Comparison of ENCODE assay signal across 9 cellular contexts in genomic region chr12:19273482-19274330, GRCh38.
DNase-seq lines count a peak whose midpoint lies in the region; FAIRE-seq and TF ChIP-seq lines count a peak whose summit lies in the region.
"Had no signal": no experiment of that assay in that cellular context is flagged by ENCODE, and none has a peak within 500 bp of the region (broad histone marks: within the 10 kb centered on the region; RNA-seq: fewer than 3 reads in every experiment).

No MANE protein-coding gene starts in this region.

- H3K4me3 ChIP-seq in esophagus squamous epithelium: no peak overlapping the region

- H3K4me3 Mint-ChIP-seq in nephron: no peak overlapping the region

- H3K27ac Mint-ChIP-seq in nephron: peak overlapping the region; percentile 13 to 47 (median 28)

- FAIRE-seq in endometrium (lab: Jason Lieb, UNC) (peak; percentile 86), urothelium cell line (lab: Jason Lieb, UNC) (no peak)

- no peaks in the 10 kb centered on the region for H3K4me1 Mint-ChIP-seq in nephron

- TF ChIP-seq POLR2A in esophagus squamous epithelium (IDR thresholded peaks at IDR 0.05): no peak

- DNase-seq in DMS153 treated with DMSO at 0.1 percent for 48 hours (lab: John Stamatoyannopoulos, UW; ENCODE audit: unreplicated experiment) (peak; percentile 90), NCI-H2081 treated with DMSO at 0.1 percent for 48 hours (lab: John Stamatoyannopoulos, UW) (peak; percentile 90), urothelium cell line (ENCODE audit: low spot score) (peak; percentile 84), esophagus squamous epithelium (lab: John Stamatoyannopoulos, UW) (no peak), iPS-NIHi7 (ENCODE audit: extremely low spot score) (no peak)
- DNase-seq in activated CD4-positive, alpha-beta T cell treated with anti-CD3 and anti-CD28 coated beads for 4 hours: peak; percentile 44 to 50

- H3K9me3 Mint-ChIP-seq in nephron: no peaks in the 10 kb centered on the region

- H3K36me3 Mint-ChIP-seq in nephron (ENCODE audit: low read depth): peaks cover 49% of the 10 kb centered on the region

- no peak for TF ChIP-seq CTCF in nephron (IDR thresholded peaks at IDR 0.05; ENCODE audit: unreplicated experiment in 3 of 3)
- TF ChIP-seq CTCF in esophagus squamous epithelium (IDR thresholded peaks at IDR 0.05): no peak

- no peaks in the 10 kb centered on the region for H3K27me3 ChIP-seq in esophagus squamous epithelium
- H3K27me3 ChIP-seq: neutrophil had no signal

- no peak overlapping the region for H3K27ac ChIP-seq in esophagus squamous epithelium
- H3K27ac ChIP-seq: neutrophil had no signal

- 73 to 89% methylated on average over 3 to 4 of the region's 4 CpGs for WGBS in esophagus squamous epithelium, 2 donors

- H3K36me3 ChIP-seq in esophagus squamous epithelium: peaks cover 0 to 76% (median 0%) of the 10 kb centered on the region in 3 donors
- H3K36me3 ChIP-seq: neutrophil had no signal

- intact Hi-C loops in esophagus squamous epithelium (cut with DNase I): no loop called here

- H3K9me3 ChIP-seq in esophagus squamous epithelium: no peaks in the 10 kb centered on the region
- H3K9me3 ChIP-seq: neutrophil had no signal

- peaks cover 0 to 9% (median 0%) of the 10 kb centered on the region in 3 donors for H3K4me1 ChIP-seq in esophagus squamous epithelium

- no peaks in the 10 kb centered on the region for H3K27me3 Mint-ChIP-seq in nephron (ENCODE audit: low read depth)

Comparison
In these comparisons a context has a peak if more than half of its experiments do, and no peak if none do; other contexts are left out.
1. DNase-seq: peak in DMS153 treated with DMSO at 0.1 percent for 48 hours (single experiment), NCI-H2081 treated with DMSO at 0.1 percent for 48 hours (single experiment), activated CD4-positive, alpha-beta T cell treated with anti-CD3 and anti-CD28 coated beads for 4 hours (2 of 2) and urothelium cell line (single experiment); none in esophagus squamous epithelium (single experiment) and iPS-NIHi7 (single experiment).